ENCODE assay signal across 10 cellular contexts in genomic region chr11:83087035-83087434, GRCh38. TPM values are rescaled to one million over a fixed set of nuclear protein-coding genes. Genes with fewer than 3 reads are reported as not detected.
DNase-seq lines count a peak whose midpoint lies in the region; ATAC-seq lines count a peak whose summit lies in the region.
"Had no signal": no experiment of that assay in that cellular context is flagged by ENCODE, and none has a peak within 500 bp of the region (broad histone marks: within the 10 kb centered on the region; RNA-seq: fewer than 3 reads in every experiment).

No MANE protein-coding gene starts in this region.

- intact Hi-C loops in activated CD4-positive, alpha-beta T cell treated with anti-CD3 and anti-CD28 coated beads, Interleukin-2, amount 10 ng/mL, durations not matched to agents 24 days and 14 days (cut with micrococcal nuclease) = no loop called here

- H3K27ac Mint-ChIP-seq in activated CD4-positive, alpha-beta T cell treated with anti-CD3 and anti-CD28 coated beads, Interleukin-2, amount 10 ng/mL, durations not matched to agents 24 days and 14 days = no peak overlapping the region
- H3K27ac Mint-ChIP-seq: T-helper 1 cell treated with Interleukin-12 subunit alpha and Interleukin-12 subunit beta and Interleukin-4 antibody, amounts not matched to agents 30 μg/mL and 1 μg/mL, for 36 hours had no signal

- no peak overlapping the region for H3K4me3 Mint-ChIP-seq in activated CD4-positive, alpha-beta T cell treated with anti-CD3 and anti-CD28 coated beads, Interleukin-2, amount 10 ng/mL, durations not matched to agents 24 days and 14 days
- H3K4me3 Mint-ChIP-seq: T-helper 1 cell treated with Interleukin-12 subunit alpha and Interleukin-12 subunit beta and Interleukin-4 antibody, amounts not matched to agents 30 μg/mL and 1 μg/mL, for 36 hours had no signal

- H3K27ac ChIP-seq in substantia nigra (ENCODE audit: low read depth, low read length, poor library complexity, severe bottlenecking) = no peak overlapping the region

- ATAC-seq in GM19467 (IDR thresholded peaks at IDR 0.05; ENCODE audit: unreplicated experiment) = no peak
- no peak for ATAC-seq in GM21515 (IDR thresholded peaks at IDR 0.05; ENCODE audit: unreplicated experiment)

- peak; percentile 63 for DNase-seq in DMS153 (lab: John Stamatoyannopoulos, UW)
- peak; percentile 40 for DNase-seq in M059J (ENCODE audit: low read depth)
- DNase-seq in SW480 (ENCODE audit: low spot score) = peak; percentile 72
- DNase-seq in left kidney (ENCODE audit: low read depth, low spot score) = peak; percentile 10
- no peak for DNase-seq in activated CD4-positive, alpha-beta T cell treated with anti-CD3 and anti-CD28 coated beads, Interleukin-2, amount 10 ng/mL, durations not matched to agents 24 days and 14 days
- no peak for DNase-seq in substantia nigra (lab: John Stamatoyannopoulos, UW)
- DNase-seq: caudate nucleus had no signal

- H3K27me3 Mint-ChIP-seq in activated CD4-positive, alpha-beta T cell treated with anti-CD3 and anti-CD28 coated beads, Interleukin-2, amount 10 ng/mL, durations not matched to agents 24 days and 14 days = no peaks in the 10 kb centered on the region

- H3K9me3 Mint-ChIP-seq in activated CD4-positive, alpha-beta T cell treated with anti-CD3 and anti-CD28 coated beads, Interleukin-2, amount 10 ng/mL, durations not matched to agents 24 days and 14 days = no peaks in the 10 kb centered on the region
- H3K9me3 Mint-ChIP-seq: T-helper 1 cell treated with Interleukin-12 subunit alpha and Interleukin-12 subunit beta and Interleukin-4 antibody, amounts not matched to agents 30 μg/mL and 1 μg/mL, for 36 hours had no signal

- peaks cover 7% of the 10 kb centered on the region for H3K36me3 Mint-ChIP-seq in activated CD4-positive, alpha-beta T cell treated with anti-CD3 and anti-CD28 coated beads, Interleukin-2, amount 10 ng/mL, durations not matched to agents 24 days and 14 days (ENCODE audit: low read depth)

- H3K4me1 Mint-ChIP-seq in activated CD4-positive, alpha-beta T cell treated with anti-CD3 and anti-CD28 coated beads, Interleukin-2, amount 10 ng/mL, durations not matched to agents 24 days and 14 days = peaks cover 10% of the 10 kb centered on the region

RNA-seq across cellular contexts. Expression of gene RAB30, which starts 15.3 kb away (rescaled TPM):
- total RNA-seq in M059J (2014; rRNA removed; shearing (Covaris generic)) = 9.4 and 12.2 TPM in 2 replicates
- total RNA-seq in activated CD4-positive, alpha-beta T cell treated with anti-CD3 and anti-CD28 coated beads, Interleukin-2, amount 10 ng/mL, durations not matched to agents 24 days and 14 days = 13.6 and 15.4 TPM in 2 replicates

Comparison
In these comparisons a context has a peak if more than half of its experiments do, and no peak if none do; other contexts are left out.
1. DNase-seq: peak in DMS153 (single experiment), M059J (single experiment), SW480 (single experiment) and left kidney (single experiment); none in activated CD4-positive, alpha-beta T cell treated with anti-CD3 and anti-CD28 coated beads, Interleukin-2, amount 10 ng/mL, durations not matched to agents 24 days and 14 days (single experiment) and substantia nigra (0 of 49).